ENCODE assay signal across 15 cellular contexts in genomic region chr1:216836316-216836715, GRCh38.
DNase-seq lines count a peak whose midpoint lies in the region; ATAC-seq and TF ChIP-seq lines count a peak whose summit lies in the region.
"Had no signal": no experiment of that assay in that cellular context is flagged by ENCODE, and none has a peak within 500 bp of the region (broad histone marks: within the 10 kb centered on the region; RNA-seq: fewer than 3 reads in every experiment).

No MANE protein-coding gene starts in this region.

- ATAC-seq in omental fat pad (ENCODE audit: low FRiP score), result no peak
- ATAC-seq: Panc1 had no signal

- POLR2A ChIA-PET in GM10248 (lab: Yijun Ruan, JAX), result no interaction called here

- DNase-seq in NCI-H1092 treated with DMSO at 0.1 percent for 48 hours (lab: John Stamatoyannopoulos, UW), result peak; percentile 59
- peak; percentile 54 to 83 for DNase-seq in NCI-H2081 (lab: John Stamatoyannopoulos, UW)
- peak; percentile 85 for DNase-seq in NCI-H69 (lab: John Stamatoyannopoulos, UW)
- no peak for DNase-seq in omental fat pad (ENCODE audit: low spot score)
- no peak for DNase-seq in activated T-cell treated with anti-CD3 and anti-CD28 coated beads, Interleukin-2, amount 50 U/mL, for 24 hours
- DNase-seq in NK-92 (lab: John Stamatoyannopoulos, UW; ENCODE audit: unreplicated experiment), result no peak
- DNase-seq in GM10248 (ENCODE audit: extremely low spot score), result no peak
- DNase-seq: ACHN, DND-41, IMR-90, NCI-H1694, NCI-H82, SJCRH30 had no signal

- CTCF ChIA-PET in GM10248 (lab: Yijun Ruan, JAX), result interaction anchor here (1.2 to 1.5 kb wide), 2 partner anchors 10 to 41 kb away, joined by 3 to 5 read pairs; no protein-coding TSS in a partner anchor

- no peaks in the 10 kb centered on the region for H3K27me3 Mint-ChIP-seq in activated T-cell treated with anti-CD3 and anti-CD28 coated beads, Interleukin-2, amount 50 U/mL, for 24 hours

- H3K4me3 Mint-ChIP-seq in activated T-cell treated with anti-CD3 and anti-CD28 coated beads, Interleukin-2, amount 50 U/mL, for 24 hours, result no peak overlapping the region
- H3K4me3 Mint-ChIP-seq: T-helper 1 cell treated with Interleukin-12 subunit alpha and Interleukin-12 subunit beta and Interleukin-4 antibody, amounts not matched to agents 30 μg/mL and 1 μg/mL, for 36 hours had no signal

- H3K27ac Mint-ChIP-seq in activated T-cell treated with anti-CD3 and anti-CD28 coated beads, Interleukin-2, amount 50 U/mL, for 24 hours, result no peak overlapping the region
- H3K27ac Mint-ChIP-seq: T-helper 1 cell treated with Interleukin-12 subunit alpha and Interleukin-12 subunit beta and Interleukin-4 antibody, amounts not matched to agents 30 μg/mL and 1 μg/mL, for 36 hours had no signal

- peaks cover 8% of the 10 kb centered on the region for H3K9me3 Mint-ChIP-seq in activated T-cell treated with anti-CD3 and anti-CD28 coated beads, Interleukin-2, amount 50 U/mL, for 24 hours

- no peaks in the 10 kb centered on the region for H3K36me3 Mint-ChIP-seq in activated T-cell treated with anti-CD3 and anti-CD28 coated beads, Interleukin-2, amount 50 U/mL, for 24 hours (ENCODE audit: low read depth)

- no peaks in the 10 kb centered on the region for H3K4me1 Mint-ChIP-seq in activated T-cell treated with anti-CD3 and anti-CD28 coated beads, Interleukin-2, amount 50 U/mL, for 24 hours (ENCODE audit: low read depth)

- TF ChIP-seq CTCF in omental fat pad (IDR thresholded peaks at IDR 0.05), result no peak
- TF ChIP-seq CTCF in GM10248 (IDR thresholded peaks at IDR 0.05; ENCODE audit: control extremely low read depth, extremely low read depth, low read depth, missing control alignments), result no peak

Comparison
In these comparisons a context has a peak if more than half of its experiments do, and no peak if none do; other contexts are left out.
1. DNase-seq: peak in NCI-H1092 treated with DMSO at 0.1 percent for 48 hours (single experiment), NCI-H2081 (2 of 2) and NCI-H69 (single experiment); none in omental fat pad (single experiment), activated T-cell treated with anti-CD3 and anti-CD28 coated beads, Interleukin-2, amount 50 U/mL, for 24 hours (single experiment), NK-92 (single experiment) and GM10248 (single experiment).